Comparison of ENCODE assay signal across 10 cellular contexts in genomic region chr10:84008878-84009277, GRCh38.
A peak's percentile ranks its signal among the peaks of the same experiment; 100 is the strongest.
DNase-seq lines count a peak whose midpoint lies in the region; ATAC-seq, FAIRE-seq and TF ChIP-seq lines count a peak whose summit lies in the region.
"Had no signal": no experiment of that assay in that cellular context is flagged by ENCODE, and none has a peak within 500 bp of the region (broad histone marks: within the 10 kb centered on the region; RNA-seq: fewer than 3 reads in every experiment).

No MANE protein-coding gene starts in this region.

- peaks cover 12% of the 10 kb centered on the region for H3K27me3 Mint-ChIP-seq in activated T-cell treated with anti-CD3 and anti-CD28 coated beads, Interleukin-2, amount 50 U/mL, for 72 hours (ENCODE audit: low read depth)

- no peak overlapping the region for H3K4me3 Mint-ChIP-seq in activated T-cell treated with anti-CD3 and anti-CD28 coated beads, Interleukin-2, amount 50 U/mL, for 72 hours
- H3K4me3 Mint-ChIP-seq: memory B cell, T-cell had no signal

- TF ChIP-seq RAD21 in liver (IDR thresholded peaks at IDR 0.05), result peak; percentile 45 to 68

- intact Hi-C loops in uterus (cut with DNase I; ENCODE audit: low total_unique reads), result no loop called here

- H3K4me2 ChIP-seq in Karpas-422 (ENCODE audit: low read depth, low read length, poor library complexity, severe bottlenecking), result no peak overlapping the region

- H3K36me3 Mint-ChIP-seq in activated T-cell treated with anti-CD3 and anti-CD28 coated beads, Interleukin-2, amount 50 U/mL, for 72 hours (ENCODE audit: insufficient read depth in 2 of 2), result no peaks in the 10 kb centered on the region
- H3K36me3 Mint-ChIP-seq: T-cell had no signal

- no peaks in the 10 kb centered on the region for H3K79me2 ChIP-seq in Karpas-422 (ENCODE audit: low read length)

- no peaks in the 10 kb centered on the region for H3K4me1 Mint-ChIP-seq in activated T-cell treated with anti-CD3 and anti-CD28 coated beads, Interleukin-2, amount 50 U/mL, for 72 hours (ENCODE audit: low read depth)

- H3K9me3 ChIP-seq in Karpas-422 (ENCODE audit: low read length) (no peaks in the 10 kb centered on the region), liver (ENCODE audit: control insufficient read depth in 4 of 4, low read length in 3 of 4) (no peaks in the 10 kb centered on the region), uterus (no peaks in the 10 kb centered on the region)

- H4K20me1 ChIP-seq in Karpas-422 (ENCODE audit: insufficient read depth, low read depth, low read length), result no peaks in the 10 kb centered on the region

- no peak overlapping the region for H3K4me3 ChIP-seq in Karpas-422 (ENCODE audit: low read length)
- no peak overlapping the region for H3K4me3 ChIP-seq in liver (ENCODE audit: low read depth in 1 of 3, low read length in 3 of 3)
- no peak overlapping the region for H3K4me3 ChIP-seq in uterus

- DNase-seq in D721Med (ENCODE audit: insufficient read length, low spot score) (no peak), Karpas-422 (peak; percentile 68), uterus (no peak)
- DNase-seq in activated T-cell treated with anti-CD3 and anti-CD28 coated beads, Interleukin-2, amount 50 U/mL, for 72 hours, result peak; percentile 27 to 49

- no peak overlapping the region for H2AFZ ChIP-seq in Karpas-422 (ENCODE audit: low read length)

- H3K27me3 ChIP-seq in Karpas-422 (ENCODE audit: low read length) (no peaks in the 10 kb centered on the region), liver (ENCODE audit: control insufficient read depth in 4 of 4, insufficient read depth in 4 of 4, low read length in 3 of 4) (no peaks in the 10 kb centered on the region), uterus (no peaks in the 10 kb centered on the region)

- H3K27ac ChIP-seq in Karpas-422 (ENCODE audit: low read length), result no peak overlapping the region
- no peak overlapping the region for H3K27ac ChIP-seq in liver (ENCODE audit: low read depth in 1 of 2, low read length in 2 of 2)
- H3K27ac ChIP-seq in uterus, result no peak overlapping the region

- H3K9ac ChIP-seq in Karpas-422 (ENCODE audit: low read length), result no peak overlapping the region
- H3K9ac ChIP-seq in liver (ENCODE audit: low read depth in 1 of 2, low read length in 2 of 2), result no peak overlapping the region

- FAIRE-seq in D721Med (lab: Jason Lieb, UNC), result no peak

- H3K27ac Mint-ChIP-seq in activated T-cell treated with anti-CD3 and anti-CD28 coated beads, Interleukin-2, amount 50 U/mL, for 72 hours, result no peak overlapping the region
- H3K27ac Mint-ChIP-seq: memory B cell, T-cell had no signal

- 37% methylated on average over 3 of the region's 3 CpGs for WGBS in liver

- H3K9me2 ChIP-seq in Karpas-422 (replicated peaks; ENCODE audit: insufficient read depth, low read length), result no peaks in the 10 kb centered on the region

- no peaks in the 10 kb centered on the region for H3K9me3 Mint-ChIP-seq in activated T-cell treated with anti-CD3 and anti-CD28 coated beads, Interleukin-2, amount 50 U/mL, for 72 hours
- H3K9me3 Mint-ChIP-seq: memory B cell, T-cell had no signal

- H3K36me3 ChIP-seq in Karpas-422 (ENCODE audit: insufficient read depth, low read length), result no peaks in the 10 kb centered on the region
- H3K36me3 ChIP-seq in liver (ENCODE audit: control insufficient read depth in 4 of 4, insufficient read depth in 3 of 4, low read depth in 1 of 4, low read length in 3 of 4), result no peaks in the 10 kb centered on the region
- no peaks in the 10 kb centered on the region for H3K36me3 ChIP-seq in uterus

- TF ChIP-seq CTCF in D721Med (IDR thresholded peaks at IDR 0.05; ENCODE audit: insufficient read depth, missing control alignments), result peak; percentile 67
- TF ChIP-seq CTCF in liver (IDR thresholded peaks at IDR 0.05; ENCODE audit: low read depth, low read length, missing input control), result peak; percentile 53
- TF ChIP-seq CTCF in uterus (IDR thresholded peaks at IDR 0.05), result peak in 1 of 4 experiments; percentile 8

- ATAC-seq in GM19397 (IDR thresholded peaks at IDR 0.05; ENCODE audit: unreplicated experiment) (peak; percentile 42), GM21515 (IDR thresholded peaks at IDR 0.05; ENCODE audit: unreplicated experiment) (no peak), HG03196 (IDR thresholded peaks at IDR 0.05; ENCODE audit: unreplicated experiment) (no peak)
- ATAC-seq in activated T-cell treated with anti-CD3 and anti-CD28 coated beads, Interleukin-2, amount 50 U/mL, for 72 hours (replicated peaks in 1 of 2), result no peak
- ATAC-seq: T-cell had no signal

- no peaks in the 10 kb centered on the region for H3K4me1 ChIP-seq in Karpas-422 (ENCODE audit: low read length)
- no peaks in the 10 kb centered on the region for H3K4me1 ChIP-seq in liver (ENCODE audit: control insufficient read depth in 4 of 4, insufficient read depth in 4 of 4, low read length in 3 of 4)
- no peaks in the 10 kb centered on the region for H3K4me1 ChIP-seq in uterus

- no peak for TF ChIP-seq POLR2A in uterus (IDR thresholded peaks at IDR 0.05)

TF ChIP-seq in liver, 16 proteins besides CTCF, POLR2A, EP300 and RAD21:
- no peak for TF ChIP-seq FOXA1 (IDR thresholded peaks at IDR 0.05)
- no peak for TF ChIP-seq HNF4A (conservative IDR thresholded peaks at IDR 0.05)
- TF ChIP-seq ATF3 (IDR thresholded peaks at IDR 0.05), result no peak
- TF ChIP-seq FOXA2 (IDR thresholded peaks at IDR 0.05), result no peak
- TF ChIP-seq SP1 (IDR thresholded peaks at IDR 0.05), result no peak
- TF ChIP-seq YY1 (IDR thresholded peaks at IDR 0.05), result no peak
- no peak for TF ChIP-seq MAX (IDR thresholded peaks at IDR 0.05)
- TF ChIP-seq HNF4G (IDR thresholded peaks at IDR 0.05), result no peak
- TF ChIP-seq TAF1 (conservative IDR thresholded peaks at IDR 0.05), result no peak

Comparison
In these comparisons a context has a peak if more than half of its experiments do, and no peak if none do; other contexts are left out.
1. DNase-seq: peak in Karpas-422 (single experiment) and activated T-cell treated with anti-CD3 and anti-CD28 coated beads, Interleukin-2, amount 50 U/mL, for 72 hours (2 of 2); none in D721Med (single experiment) and uterus (0 of 2).